ENCODE assay signal across 20 cellular contexts in the genomic region with DNA sequence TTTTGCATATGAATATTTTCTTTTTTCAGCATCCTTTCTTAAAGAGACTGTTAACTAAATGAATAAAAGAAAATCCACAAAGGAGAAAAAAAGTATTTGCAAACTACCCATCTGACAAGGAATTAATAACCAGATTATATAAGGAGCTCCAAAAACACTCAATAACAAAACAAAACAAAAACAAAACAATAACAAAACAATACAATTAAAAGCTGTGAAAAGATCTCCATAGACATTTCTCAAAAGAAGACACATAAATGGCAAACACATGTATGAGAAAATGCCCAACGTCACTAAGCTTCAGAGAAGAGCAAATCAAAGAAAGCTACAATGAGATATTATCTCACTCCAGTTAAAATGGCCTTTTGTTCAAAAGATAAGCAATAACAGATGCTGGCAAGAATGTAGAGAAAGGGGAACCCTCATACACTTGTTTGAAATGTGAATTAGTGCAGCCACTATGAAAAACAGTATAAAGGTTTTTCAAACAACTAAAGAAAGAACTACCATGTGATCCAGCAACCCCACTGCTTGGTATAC.
DNase-seq lines count a peak whose midpoint lies in the region; FAIRE-seq and TF ChIP-seq lines count a peak whose summit lies in the region.
"Had no signal": no experiment of that assay in that cellular context is flagged by ENCODE, and none has a peak within 500 bp of the region (broad histone marks: within the 10 kb centered on the region; RNA-seq: fewer than 3 reads in every experiment).

No MANE protein-coding gene starts in this region.

- peak; percentile 66 for FAIRE-seq in A204.1 (lab: Jason Lieb, UNC)
- FAIRE-seq: G401.6, GM12892 had no signal

- H3K9me3 Mint-ChIP-seq in neural progenitor cell (peaks cover 6% of the 10 kb centered on the region), chondrocyte (ENCODE audit: low read depth) (peaks cover 9% of the 10 kb centered on the region)

- H3K36me3 ChIP-seq in HAP-1 (replicated peaks) (no peaks in the 10 kb centered on the region), neural progenitor cell (no peaks in the 10 kb centered on the region)
- H3K36me3 ChIP-seq: BLaER1 had no signal

- H3F3A ChIP-seq in neural progenitor cell (ENCODE audit: low read depth) = no peaks in the 10 kb centered on the region

- no peaks in the 10 kb centered on the region for H3K27me3 ChIP-seq in HAP-1 (ENCODE audit: low read depth)
- H3K27me3 ChIP-seq in neural progenitor cell = no peaks in the 10 kb centered on the region
- H3K27me3 ChIP-seq: BLaER1 had no signal

- H3K36me3 Mint-ChIP-seq in neural progenitor cell (no peaks in the 10 kb centered on the region), chondrocyte (ENCODE audit: low read depth) (no peaks in the 10 kb centered on the region)
- H3K36me3 Mint-ChIP-seq: CD4-positive, CD25-positive, alpha-beta regulatory T cell; CD8-positive, alpha-beta T cell had no signal

- no peak overlapping the region for H3K27ac Mint-ChIP-seq in neural progenitor cell
- H3K27ac Mint-ChIP-seq in chondrocyte (ENCODE audit: unreplicated experiment) = no peak overlapping the region
- H3K27ac Mint-ChIP-seq: B cell; CD4-positive, CD25-positive, alpha-beta regulatory T cell; CD8-positive, alpha-beta T cell had no signal

- peak overlapping the region; percentile 2 for H2AFZ ChIP-seq in neural progenitor cell (replicated peaks)
- H2AFZ ChIP-seq: GM23248 had no signal

- H3K4me2 ChIP-seq in neural progenitor cell = no peak overlapping the region
- H3K4me2 ChIP-seq: BLaER1 had no signal

- no peak overlapping the region for H3K9ac ChIP-seq in neural progenitor cell
- H3K9ac ChIP-seq: BLaER1, GM23248 had no signal

- H3K4me1 Mint-ChIP-seq in neural progenitor cell (no peaks in the 10 kb centered on the region), chondrocyte (ENCODE audit: low read depth) (no peaks in the 10 kb centered on the region)
- H3K4me1 Mint-ChIP-seq: B cell; CD4-positive, CD25-positive, alpha-beta regulatory T cell had no signal

- H4K20me1 ChIP-seq in neural progenitor cell (ENCODE audit: low read depth) = no peaks in the 10 kb centered on the region
- H4K20me1 ChIP-seq: BLaER1 had no signal

- TF ChIP-seq CTCF in neural progenitor cell (IDR thresholded peaks at IDR 0.05) (no peak), chondrocyte (IDR thresholded peaks at IDR 0.05) (no peak)

- DNase-seq in HAP-1 (ENCODE audit: low spot score in 2 of 2) = peak; percentile 20 to 96
- DNase-seq in SK-MEL-5 (ENCODE audit: low read depth, low spot score) = peak; percentile 50
- DNase-seq in neural progenitor cell (ENCODE audit: low spot score) = no peak
- no peak for DNase-seq in cortex of kidney (lab: John Stamatoyannopoulos, UW)
- no peak for DNase-seq in stimulated activated CD4-positive, alpha-beta T cell treated with anti-CD3 and anti-CD28 coated beads, Interleukin-1b, Interleukin-23, amount 100 ng/mL, for 48 hours
- DNase-seq in chondrocyte (ENCODE audit: low spot score) = no peak
- DNase-seq: 8988T; Caco-2; CD4-positive, CD25-positive, alpha-beta regulatory T cell; CD8-positive, alpha-beta T cell; DMS153; DND-41; GM23248; HCEC 1CT had no signal

- H3K27me3 Mint-ChIP-seq in neural progenitor cell (ENCODE audit: insufficient read depth, low read depth) = no peaks in the 10 kb centered on the region
- H3K27me3 Mint-ChIP-seq in chondrocyte (ENCODE audit: low read depth) = peaks cover 2% of the 10 kb centered on the region
- H3K27me3 Mint-ChIP-seq: B cell; CD4-positive, CD25-positive, alpha-beta regulatory T cell had no signal

- H3K27ac ChIP-seq in neural progenitor cell = no peak overlapping the region
- H3K27ac ChIP-seq: BLaER1, C4-2B, GM23248 had no signal

- no peaks in the 10 kb centered on the region for H3K79me2 ChIP-seq in neural progenitor cell (ENCODE audit: low read depth)

- 0 out of 2 replicates have a peak, but pooled peaks cover 2% of the 10 kb centered on the region for H3K9me3 ChIP-seq in HAP-1
- H3K9me3 ChIP-seq in neural progenitor cell (ENCODE audit: low read depth) = no peaks in the 10 kb centered on the region
- H3K9me3 ChIP-seq: BLaER1, Caco-2 had no signal

- in situ Hi-C loops in HAP-1 (cut with MboI; ENCODE audit: low sequenced_read_pairs) = no loop called here
- in situ Hi-C loops in SK-MEL-5 (cut with HindIII; ENCODE audit: low pct_unique_long_range_greater_than_20kb, low sequenced_read_pairs) = no loop called here

- no peak overlapping the region for H3K4me3 ChIP-seq in HAP-1
- H3K4me3 ChIP-seq in neural progenitor cell = no peak overlapping the region
- H3K4me3 ChIP-seq: BLaER1, GM23248 had no signal

- H3K4me1 ChIP-seq in HAP-1 = peaks cover 34% of the 10 kb centered on the region
- H3K4me1 ChIP-seq in neural progenitor cell = no peaks in the 10 kb centered on the region
- H3K4me1 ChIP-seq: BLaER1, Caco-2 had no signal

- no peak overlapping the region for H3K4me3 Mint-ChIP-seq in neural progenitor cell
- no peak overlapping the region for H3K4me3 Mint-ChIP-seq in chondrocyte (ENCODE audit: unreplicated experiment)
- H3K4me3 Mint-ChIP-seq: B cell; CD4-positive, CD25-positive, alpha-beta regulatory T cell; CD8-positive, alpha-beta T cell had no signal

Comparison
In these comparisons a context has a peak if more than half of its experiments do, and no peak if none do; other contexts are left out.
1. DNase-seq: peak in HAP-1 (2 of 2) and SK-MEL-5 (single experiment); none in neural progenitor cell (single experiment), cortex of kidney (single experiment), stimulated activated CD4-positive, alpha-beta T cell treated with anti-CD3 and anti-CD28 coated beads, Interleukin-1b, Interleukin-23, amount 100 ng/mL, for 48 hours (single experiment) and chondrocyte (single experiment).